7 cellular contexts compared by ENCODE assay signal in genomic region chr1:17405898-17406759, GRCh38. TPM values are rescaled to one million over a fixed set of nuclear protein-coding genes. Genes with fewer than 3 reads are reported as not detected.
A peak's percentile ranks its signal among the peaks of the same experiment; 100 is the strongest.
DNase-seq lines count a peak whose midpoint lies in the region; ATAC-seq and TF ChIP-seq lines count a peak whose summit lies in the region.

No MANE protein-coding gene starts in this region.

- no peak overlapping the region for H2BK15ac ChIP-seq in IMR-90 (ENCODE audit: low read depth, low read length)

- in situ Hi-C loops in IMR-90 (cut with MboI; ENCODE audit: low sequenced_read_pairs), result loop anchor here (5.0 kb wide), 2 partner anchors 279 to 344 kb away; no protein-coding TSS in a partner anchor
- in situ Hi-C loops in brain microvascular endothelial cell (cut with HindIII; ENCODE audit: low pct_ligation_motif_present, low sequenced_read_pairs), result no loop called here

- H2BK120ac ChIP-seq in IMR-90 (ENCODE audit: low read depth, low read length), result no peak overlapping the region

- no TSS peak for BruUV-seq in IMR-90 (replicated peaks; lab: Mats Ljungman, UMichigan)

- H3K27me3 ChIP-seq in IMR-90 (ENCODE audit: control insufficient read depth, insufficient read depth, low read length) (no peaks in the 10 kb centered on the region), brain microvascular endothelial cell (replicated peaks) (no peaks in the 10 kb centered on the region)

- H3K56ac ChIP-seq in IMR-90 (ENCODE audit: extremely low read depth, insufficient read depth, low read length), result no peak overlapping the region

- no peak overlapping the region for H4K5ac ChIP-seq in IMR-90 (ENCODE audit: low read depth, low read length)

- no peak overlapping the region for H3K4ac ChIP-seq in IMR-90 (ENCODE audit: low read depth, low read length)

- H3K9me3 ChIP-seq in IMR-90 (ENCODE audit: control insufficient read depth, insufficient read depth, low read length), result no peaks in the 10 kb centered on the region

- no peak overlapping the region for H3K14ac ChIP-seq in IMR-90 (replicated peaks; ENCODE audit: low read depth, low read length)

- TF ChIP-seq POLR2A in IMR-90 (IDR thresholded peaks at IDR 0.05; ENCODE audit: low read depth, low read length), result no peak

- H3K9ac ChIP-seq in IMR-90 (ENCODE audit: low read depth, low read length), result no peak overlapping the region

- CTCF ChIA-PET in IMR-90 (lab: Yijun Ruan, JAX), result interaction anchor here (0.8 kb wide), 1 partner anchor 237 kb away, joined by 3 read pairs; no protein-coding TSS in a partner anchor

- H3K36me3 ChIP-seq in IMR-90 (ENCODE audit: control insufficient read depth, insufficient read depth, low read length) (peaks cover 27% of the 10 kb centered on the region), brain microvascular endothelial cell (replicated peaks) (peaks cover 41% of the 10 kb centered on the region)

- no peak overlapping the region for H3K18ac ChIP-seq in IMR-90 (ENCODE audit: low read depth, low read length)

- dilution Hi-C loops in IMR-90 (cut with HindIII; ENCODE audit: low sequenced_read_pairs, unreplicated experiment), result no loop called here

- H2AK9ac ChIP-seq in IMR-90 (replicated peaks; ENCODE audit: low read depth, low read length, poor library complexity), result peak overlapping the region; percentile 11

- 64% methylated on average over 7 of the region's 15 CpGs; no CpG with 5 or more reads in 1 of the 2 experiments for WGBS in IMR-90 (ENCODE audit: extremely low coverage in 2 of 2, insufficient read length in 1 of 2), 2 experiments

- no peak overlapping the region for H2BK5ac ChIP-seq in IMR-90 (ENCODE audit: low read depth, low read length, poor library complexity, severe bottlenecking)

- TF ChIP-seq CTCF in GM12864 (IDR thresholded peaks at IDR 0.05; ENCODE audit: low read depth, low read length, missing control alignments) (peak; percentile 86), IMR-90 (conservative IDR thresholded peaks at IDR 0.05; ENCODE audit: low read depth, low read length) (peak; percentile 67), brain microvascular endothelial cell (IDR thresholded peaks at IDR 0.05; ENCODE audit: low read depth, low read length, missing control alignments) (peak; percentile 91)

- H3K79me1 ChIP-seq in IMR-90 (ENCODE audit: low read depth in 1 of 2, low read length in 2 of 2), result peaks cover 0 to 16% of the 10 kb centered on the region in 2 experiments; a peak in 2 of 4 replicates

- no peak overlapping the region for H2BK20ac ChIP-seq in IMR-90 (ENCODE audit: low read depth, low read length)

- POLR2A ChIA-PET in IMR-90 (lab: Charles Lee; ENCODE audit: unreplicated experiment), result no interaction called here

- H4K8ac ChIP-seq in IMR-90 (ENCODE audit: low read depth in 2 of 2, low read length in 2 of 2), result no peak overlapping the region

- no peak overlapping the region for H3K27ac ChIP-seq in IMR-90 (ENCODE audit: insufficient read depth, low read length)
- no peak overlapping the region for H3K27ac ChIP-seq in brain microvascular endothelial cell

- H3K4me3 ChIP-seq in GM12864 (ENCODE audit: low read depth, low read length) (no peak overlapping the region), IMR-90 (ENCODE audit: insufficient read depth, low read depth, low read length) (no peak overlapping the region), brain microvascular endothelial cell (ENCODE audit: low read depth, low read length) (no peak overlapping the region)

- peak overlapping the region; percentile 34 for H2AFZ ChIP-seq in IMR-90 (replicated peaks; ENCODE audit: low read length, poor library complexity)

- ATAC-seq in IMR-90 (ENCODE audit: low read depth), result peak; percentile 93
- ATAC-seq in HG03280 (IDR thresholded peaks at IDR 0.05; ENCODE audit: unreplicated experiment), result no peak

- no peak overlapping the region for H3K23ac ChIP-seq in IMR-90 (ENCODE audit: low read depth, low read length)

- intact Hi-C loops in IMR-90 (cut with micrococcal nuclease), result loop anchor here (1.0 to 5.0 kb wide), 2 partner anchors 169 to 281 kb away; no protein-coding TSS in a partner anchor

- H3K4me1 ChIP-seq in IMR-90 (ENCODE audit: control insufficient read depth, insufficient read depth, low read length), result peaks cover 2% of the 10 kb centered on the region; the same call in 1 of the 2 replicates

- H4K91ac ChIP-seq in IMR-90 (ENCODE audit: insufficient read depth, low read depth, low read length), result no peak overlapping the region

- DNase-seq in GM12864 (ENCODE audit: low read depth) (peak; percentile 16), IMR-90 (peak; percentile 44), SW480 (ENCODE audit: low spot score) (peak; percentile 52), brain microvascular endothelial cell (peak; percentile 46), iPS-NIHi11 (ENCODE audit: low spot score) (peak; percentile 89)
- DNase-seq in stimulated activated CD4-positive, alpha-beta T cell treated with anti-CD3 and anti-CD28 coated beads, Interleukin-12 subunit alpha, Interleukin-12 subunit beta, amount 100 ng/mL, for 4 hours, result peak; percentile 33

- no peaks in the 10 kb centered on the region; the same call in 1 of the 2 replicates for H3K9me1 ChIP-seq in IMR-90 (ENCODE audit: insufficient read depth, low read length)

- H2AK5ac ChIP-seq in IMR-90 (ENCODE audit: low read depth, low read length), result no peak overlapping the region

- H3K4me2 ChIP-seq in IMR-90 (ENCODE audit: low read depth, low read length), result no peak overlapping the region

- peak; percentile 65 for TF ChIP-seq RAD21 in IMR-90 (IDR thresholded peaks at IDR 0.05; ENCODE audit: low read length)

- H4K20me1 ChIP-seq in IMR-90 (ENCODE audit: insufficient read depth, low read length), result peaks cover 14% of the 10 kb centered on the region

TF ChIP-seq in IMR-90, 13 proteins besides CTCF, POLR2A, EP300 and RAD21:
- TF ChIP-seq BHLHE40 (IDR thresholded peaks at IDR 0.05; ENCODE audit: low read depth, low read length) (no peak), MXI1 (IDR thresholded peaks at IDR 0.05; ENCODE audit: borderline replicate concordance, low read depth, low read length) (no peak), RFX5 (IDR thresholded peaks at IDR 0.05; ENCODE audit: low read depth, low read length) (no peak), SMC3 (IDR thresholded peaks at IDR 0.05; ENCODE audit: low read depth, low read length) (peak; percentile 69), USF2 (IDR thresholded peaks at IDR 0.05; ENCODE audit: low read depth, low read length) (no peak), FOS (IDR thresholded peaks at IDR 0.05; ENCODE audit: low read depth, low read length) (no peak), CEBPB (IDR thresholded peaks at IDR 0.05; ENCODE audit: low read depth, low read length) (no peak)

RNA-seq across cellular contexts. Expression of gene RCC2, which starts 33.3 kb away (rescaled TPM):
- 24.0 and 24.2 TPM in 2 replicates for total RNA-seq in IMR-90 (2012; rRNA removed)
- polyA plus RNA-seq in IMR-90 (2012; rRNA removed), result 38.9 and 43.5 TPM in 2 replicates
- 33.7 and 55.9 TPM in 2 replicates for polyA plus RNA-seq in IMR-90 (2012; cell fraction: cytosol; rRNA removed)
- 83.0 and 140 TPM in 2 replicates for polyA plus RNA-seq in IMR-90 (2012; cell fraction: nucleus; rRNA removed; ENCODE audit: low replicate concordance)

RNA-seq across cellular contexts. Expression of gene PADI6, which starts 34.1 kb away (rescaled TPM):
- total RNA-seq in IMR-90 (2012; rRNA removed), result not detected in 2 replicates
- polyA plus RNA-seq in IMR-90 (2012; rRNA removed), result not detected in 2 replicates
- not detected in 2 replicates for polyA plus RNA-seq in IMR-90 (2012; cell fraction: cytosol; rRNA removed)
- polyA plus RNA-seq in IMR-90 (2012; cell fraction: nucleus; rRNA removed; ENCODE audit: low replicate concordance), result not detected in 2 replicates

Comparison
In these comparisons a context has a peak if more than half of its experiments do, and no peak if none do; other contexts are left out.
1. DNase-seq: peak in every context shown above with its lines; median percentile 89 in iPS-NIHi11; 52 in SW480; 46 in brain microvascular endothelial cell; 44 in IMR-90; 33 in stimulated activated CD4-positive, alpha-beta T cell treated with anti-CD3 and anti-CD28 coated beads, Interleukin-12 subunit alpha, Interleukin-12 subunit beta, amount 100 ng/mL, for 4 hours; 16 in GM12864.